1 cellular context compared by ENCODE assay signal in genomic region chr7:108468246-108468645, GRCh38.
A peak's percentile ranks its signal among the peaks of the same experiment; 100 is the strongest.
TF ChIP-seq lines count a peak whose summit lies in the region.

No MANE protein-coding gene starts in this region.

TF ChIP-seq in K562, 482 proteins besides CTCF, POLR2A, EP300 and RAD21:
- 0 out of 2 replicates have a peak, but pooled peaks have one; percentile 36 for TF ChIP-seq SOX6 (IDR thresholded peaks at IDR 0.05)
- peak; percentile 32; the same call in 1 of the 2 replicates for TF ChIP-seq CEBPB (tag; IDR thresholded peaks at IDR 0.05)
- TF ChIP-seq MXD1 (CRISPR knock-in tag; IDR thresholded peaks at IDR 0.05; ENCODE audit: borderline replicate concordance, poor library complexity, severe bottlenecking) = no peak
